In genomic region chr5:21152611-21153010, GRCh38 we compare ENCODE assay signal across 12 cellular contexts.
DNase-seq lines count a peak whose midpoint lies in the region; ATAC-seq and TF ChIP-seq lines count a peak whose summit lies in the region.
"Had no signal": no experiment of that assay in that cellular context is flagged by ENCODE, and none has a peak within 500 bp of the region (broad histone marks: within the 10 kb centered on the region; RNA-seq: fewer than 3 reads in every experiment).

No MANE protein-coding gene starts in this region.

- no peak overlapping the region for H3K27ac ChIP-seq in suprapubic skin
- H3K27ac ChIP-seq: thyroid gland, VCaP had no signal

- no peaks in the 10 kb centered on the region for H3K9me3 ChIP-seq in suprapubic skin
- H3K9me3 ChIP-seq: thyroid gland had no signal

- TF ChIP-seq CTCF in epithelial cell of esophagus (IDR thresholded peaks at IDR 0.05; ENCODE audit: insufficient read depth, low read depth, low read length, missing control alignments) (no peak), retinal pigment epithelial cell (conservative IDR thresholded peaks at IDR 0.05; ENCODE audit: low read depth, low read length) (no peak), suprapubic skin (IDR thresholded peaks at IDR 0.05) (no peak)

- H3K27me3 Mint-ChIP-seq in activated T-cell treated with anti-CD3 and anti-CD28 coated beads, Interleukin-2, amount 50 U/mL, for 72 hours (ENCODE audit: low read depth): no peaks in the 10 kb centered on the region

- H3K36me3 ChIP-seq in suprapubic skin: no peaks in the 10 kb centered on the region
- H3K36me3 ChIP-seq: thyroid gland had no signal

- TF ChIP-seq POLR2A in suprapubic skin (IDR thresholded peaks at IDR 0.05): no peak

- TF ChIP-seq EP300 in suprapubic skin (IDR thresholded peaks at IDR 0.05): no peak

- H3K4me1 Mint-ChIP-seq in activated T-cell treated with anti-CD3 and anti-CD28 coated beads, Interleukin-2, amount 50 U/mL, for 72 hours (ENCODE audit: low read depth): no peaks in the 10 kb centered on the region

- ATAC-seq in activated T-cell treated with anti-CD3 and anti-CD28 coated beads, Interleukin-2, amount 50 U/mL, for 72 hours (replicated peaks in 1 of 2): no peak
- ATAC-seq: mucosa of descending colon had no signal

- H3K27me3 ChIP-seq in suprapubic skin: no peaks in the 10 kb centered on the region
- H3K27me3 ChIP-seq: thyroid gland had no signal

- no peaks in the 10 kb centered on the region for H3K4me1 ChIP-seq in suprapubic skin
- H3K4me1 ChIP-seq: thyroid gland had no signal

- H3K27ac Mint-ChIP-seq in activated T-cell treated with anti-CD3 and anti-CD28 coated beads, Interleukin-2, amount 50 U/mL, for 72 hours: no peak overlapping the region

- peaks cover 4 to 6% of the 10 kb centered on the region in 2 donors for H3K9me3 Mint-ChIP-seq in activated T-cell treated with anti-CD3 and anti-CD28 coated beads, Interleukin-2, amount 50 U/mL, for 72 hours

- peak; percentile 66 for DNase-seq in HT-29 (ENCODE audit: low spot score)
- DNase-seq in NOMO-1 treated with dmso at 0.1 percent for 144 hours (lab: John Stamatoyannopoulos, UW; ENCODE audit: unreplicated experiment): peak; percentile 13
- peak; percentile 98 for DNase-seq in epithelial cell of esophagus (ENCODE audit: low read depth)
- peak; percentile 95 for DNase-seq in retinal pigment epithelial cell (ENCODE audit: low read depth)
- DNase-seq in retina: no peak
- no peak for DNase-seq in activated T-cell treated with anti-CD3 and anti-CD28 coated beads, Interleukin-2, amount 50 U/mL, for 72 hours
- no peak for DNase-seq in suprapubic skin (ENCODE audit: low spot score in 2 of 2)
- DNase-seq: activated gamma-delta T cell treated with Interleukin-2 at 50 U/mL for 16 hours; mucosa of descending colon; stimulated activated CD4-positive, alpha-beta T cell treated with anti-CD3 and anti-CD28 coated beads, Interleukin-2, amount 100 ng/mL, for 24 hours; thyroid gland had no signal

- no peak overlapping the region for H3K4me3 ChIP-seq in epithelial cell of esophagus (ENCODE audit: low read length)
- H3K4me3 ChIP-seq in retinal pigment epithelial cell (ENCODE audit: low read length): no peak overlapping the region
- H3K4me3 ChIP-seq in suprapubic skin: no peak overlapping the region
- H3K4me3 ChIP-seq: mucosa of descending colon, thyroid gland had no signal

- no peak overlapping the region for H3K4me3 Mint-ChIP-seq in activated T-cell treated with anti-CD3 and anti-CD28 coated beads, Interleukin-2, amount 50 U/mL, for 72 hours

- no peaks in the 10 kb centered on the region for H3K36me3 Mint-ChIP-seq in activated T-cell treated with anti-CD3 and anti-CD28 coated beads, Interleukin-2, amount 50 U/mL, for 72 hours (ENCODE audit: insufficient read depth in 2 of 2)

Comparison
In these comparisons a context has a peak if more than half of its experiments do, and no peak if none do; other contexts are left out.
1. DNase-seq: peak in HT-29 (single experiment), NOMO-1 treated with dmso at 0.1 percent for 144 hours (single experiment), epithelial cell of esophagus (single experiment) and retinal pigment epithelial cell (single experiment); none in retina (single experiment), activated T-cell treated with anti-CD3 and anti-CD28 coated beads, Interleukin-2, amount 50 U/mL, for 72 hours (0 of 2) and suprapubic skin (0 of 2).